30 cellular contexts compared by ENCODE assay signal in genomic region chr1:230561570-230561969, GRCh38.
"Had no signal": no experiment of that assay in that cellular context is flagged by ENCODE, and none has a peak within 500 bp of the region (broad histone marks: within the 10 kb centered on the region; RNA-seq: fewer than 3 reads in every experiment).

No MANE protein-coding gene starts in this region.

- DNase-seq: activated B cell treated with CpG ODN at 0.5 μM for 24 hours; activated CD4-positive, alpha-beta T cell treated with anti-CD3 and anti-CD28 coated beads for 48 hours; activated CD4-positive, alpha-beta T cell treated with anti-CD3 and anti-CD28 coated beads, Interleukin-2, amount 50 U/mL, for 1 hour; activated CD4-positive, alpha-beta T cell treated with anti-CD3 and anti-CD28 coated beads, Interleukin-2, amount 50 U/mL, for 48 hours; activated CD8-positive, alpha-beta memory T cell treated with anti-CD3 and anti-CD28 coated beads for 24 hours; activated CD8-positive, alpha-beta T cell treated with anti-CD3 and anti-CD28 coated beads for 36 hours; activated effector memory CD4-positive, alpha-beta T cell treated with anti-CD3 and anti-CD28 coated beads, Interleukin-2, amount 50 U/mL, for 16 hours; activated naive CD4-positive, alpha-beta T cell treated with anti-CD3 and anti-CD28 coated beads for 36 hours; activated naive CD8-positive, alpha-beta T cell treated with anti-CD3 and anti-CD28 coated beads for 36 hours; activated naive CD8-positive, alpha-beta T cell treated with anti-CD3 and anti-CD28 coated beads, Interleukin-2, amount 50 U/mL, for 24 hours; activated T-cell treated with anti-CD3 and anti-CD28 coated beads, Interleukin-2, amount 50 U/mL, for 48 hours; adrenal gland; aorta; body of pancreas; central memory CD4-positive, alpha-beta T cell; cerebellar nuclear complex; effector CD8-positive, alpha-beta T cell; esophagus squamous epithelium; foreskin melanocyte; head of caudate nucleus; T-helper 1 cell; T-helper 17 cell; T1000; WERI-Rb-1 had no signal

- H3K4me3 ChIP-seq: adrenal gland, body of pancreas, cardiac muscle cell, coronary artery, esophagus squamous epithelium, gastroesophageal sphincter had no signal

- FAIRE-seq: endometrium, endothelial cell of umbilical vein had no signal

- H3K27me3 ChIP-seq: adrenal gland, body of pancreas, cardiac muscle cell had no signal

- H3K36me3 ChIP-seq: adrenal gland, cardiac muscle cell, esophagus squamous epithelium, gastroesophageal sphincter, WERI-Rb-1 had no signal

- ATAC-seq: activated CD4-positive, CD25-positive, alpha-beta regulatory T cell treated with anti-CD3 and anti-CD28 coated beads, Interleukin-2, amount 50 U/mL, for 24 hours; activated CD8-positive, alpha-beta T cell treated with anti-CD3 and anti-CD28 coated beads for 36 hours; activated naive CD8-positive, alpha-beta T cell treated with anti-CD3 and anti-CD28 coated beads, Interleukin-2, amount 50 U/mL, for 24 hours; body of pancreas; gastroesophageal sphincter; T-helper 17 cell had no signal
